19 cellular contexts compared by ENCODE assay signal in the genomic region with DNA sequence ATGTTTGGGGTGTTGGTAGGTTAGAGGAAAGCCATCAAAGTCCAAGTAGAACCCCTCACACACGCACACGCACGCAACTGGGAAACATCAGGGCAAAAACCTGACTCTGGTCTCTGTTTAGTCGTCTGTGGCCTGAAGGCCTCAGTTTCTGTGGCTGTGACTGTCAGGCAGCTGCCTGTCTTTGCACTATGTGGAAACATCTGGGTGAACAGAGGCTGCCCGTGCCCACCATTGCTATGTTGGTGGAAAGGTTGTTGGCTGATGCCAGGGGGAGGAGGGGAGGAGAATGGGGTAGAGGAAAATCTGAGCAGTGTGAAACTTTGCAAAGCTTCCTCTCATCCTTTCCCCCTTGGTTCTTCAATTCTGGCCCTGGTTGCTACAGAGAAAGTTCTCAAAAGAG. TPM values are rescaled to one million over a fixed set of nuclear protein-coding genes. Genes with fewer than 3 reads are reported as not detected.
"Had no signal": no experiment of that assay in that cellular context is flagged by ENCODE, and none has a peak within 500 bp of the region (broad histone marks: within the 10 kb centered on the region; RNA-seq: fewer than 3 reads in every experiment).

No MANE protein-coding gene starts in this region.

- H3K36me3 ChIP-seq: lower lobe of right lung had no signal

- H3K9me3 ChIP-seq: body of pancreas, lower lobe of right lung had no signal

- H3K27ac Mint-ChIP-seq: activated B cell treated with CpG ODN at 0.5 μM for 24 hours; activated CD4-positive, alpha-beta T cell treated with anti-CD3 and anti-CD28 coated beads, Interleukin-2, amount 10 ng/mL, durations not matched to agents 24 days and 14 days; activated naive CD4-positive, alpha-beta T cell treated with anti-CD3 and anti-CD28 coated beads, Interleukin-2, amount 10 ng/mL, durations not matched to agents 7 days and 5 days; activated T-helper 17 cell treated with anti-CD3 and anti-CD28 coated beads, Interleukin-2, amount 50 U/mL, for 72 hours; naive thymus-derived CD8-positive, alpha-beta T cell; T-helper 1 cell treated with Interleukin-12 subunit alpha and Interleukin-12 subunit beta and Interleukin-4 antibody, amounts not matched to agents 30 μg/mL and 1 μg/mL, for 36 hours; type B pancreatic cell had no signal

- DNase-seq: activated B cell treated with CpG ODN at 0.5 μM for 24 hours; activated CD4-positive, alpha-beta T cell treated with anti-CD3 and anti-CD28 coated beads, Interleukin-2, amount 10 ng/mL, durations not matched to agents 24 days and 14 days; activated naive CD4-positive, alpha-beta T cell treated with anti-CD3 and anti-CD28 coated beads, Interleukin-2, amount 10 ng/mL, durations not matched to agents 7 days and 5 days; activated T-cell treated with anti-CD3 and anti-CD28 coated beads for 4 hours; amniotic stem cell; body of pancreas; effector memory CD4-positive, alpha-beta T cell; hippocampal formation; lower lobe of right lung; naive thymus-derived CD8-positive, alpha-beta T cell had no signal

- H3K4me3 ChIP-seq: body of pancreas, lower lobe of right lung, skin epidermis had no signal

- H3K4me3 Mint-ChIP-seq: activated B cell treated with CpG ODN at 0.5 μM for 24 hours; activated CD4-positive, alpha-beta T cell treated with anti-CD3 and anti-CD28 coated beads, Interleukin-2, amount 10 ng/mL, durations not matched to agents 24 days and 14 days; activated naive CD4-positive, alpha-beta T cell treated with anti-CD3 and anti-CD28 coated beads, Interleukin-2, amount 10 ng/mL, durations not matched to agents 7 days and 5 days; activated T-helper 17 cell treated with anti-CD3 and anti-CD28 coated beads, Interleukin-2, amount 50 U/mL, for 72 hours; central memory CD8-positive, alpha-beta T cell; T-helper 1 cell treated with Interleukin-12 subunit alpha and Interleukin-12 subunit beta and Interleukin-4 antibody, amounts not matched to agents 30 μg/mL and 1 μg/mL, for 36 hours; type B pancreatic cell had no signal

- ATAC-seq: activated T-helper 17 cell treated with anti-CD3 and anti-CD28 coated beads, Interleukin-2, amount 50 U/mL, for 72 hours; body of pancreas; lower lobe of right lung; naive thymus-derived CD8-positive, alpha-beta T cell had no signal

- H3K9me3 Mint-ChIP-seq: activated CD4-positive, alpha-beta T cell treated with anti-CD3 and anti-CD28 coated beads, Interleukin-2, amount 10 ng/mL, durations not matched to agents 24 days and 14 days; activated naive CD4-positive, alpha-beta T cell treated with anti-CD3 and anti-CD28 coated beads, Interleukin-2, amount 10 ng/mL, durations not matched to agents 7 days and 5 days; activated T-helper 17 cell treated with anti-CD3 and anti-CD28 coated beads, Interleukin-2, amount 50 U/mL, for 72 hours; central memory CD8-positive, alpha-beta T cell; T-helper 1 cell treated with Interleukin-12 subunit alpha and Interleukin-12 subunit beta and Interleukin-4 antibody, amounts not matched to agents 30 μg/mL and 1 μg/mL, for 36 hours; type B pancreatic cell had no signal

- H3K27ac ChIP-seq: body of pancreas, epithelial cell of prostate, lower lobe of right lung had no signal

- H3K36me3 Mint-ChIP-seq: type B pancreatic cell had no signal

RNA-seq across cellular contexts. Expression of a gene that starts 7.4 kb away (rescaled TPM):
- total RNA-seq: activated B cell treated with CpG ODN at 0.5 μM for 24 hours; activated CD4-positive, alpha-beta T cell treated with anti-CD3 and anti-CD28 coated beads, Interleukin-2, amount 10 ng/mL, durations not matched to agents 24 days and 14 days; activated CD8-positive, alpha-beta memory T cell treated with anti-CD3 and anti-CD28 coated beads for 36 hours; activated T-helper 17 cell treated with anti-CD3 and anti-CD28 coated beads, Interleukin-2, amount 50 U/mL, for 72 hours; body of pancreas; lower lobe of right lung; naive thymus-derived CD8-positive, alpha-beta T cell; omental fat pad; pulmonary artery endothelial cell had no signal
- polyA plus RNA-seq: naive thymus-derived CD8-positive, alpha-beta T cell had no signal

RNA-seq across cellular contexts. Expression of a gene that starts 7.6 kb away (rescaled TPM):
- total RNA-seq: activated B cell treated with CpG ODN at 0.5 μM for 24 hours; activated CD4-positive, alpha-beta T cell treated with anti-CD3 and anti-CD28 coated beads, Interleukin-2, amount 10 ng/mL, durations not matched to agents 24 days and 14 days; activated CD8-positive, alpha-beta memory T cell treated with anti-CD3 and anti-CD28 coated beads for 36 hours; activated T-helper 17 cell treated with anti-CD3 and anti-CD28 coated beads, Interleukin-2, amount 50 U/mL, for 72 hours; body of pancreas; lower lobe of right lung; naive thymus-derived CD8-positive, alpha-beta T cell; pulmonary artery endothelial cell had no signal
- polyA plus RNA-seq: naive thymus-derived CD8-positive, alpha-beta T cell had no signal

RNA-seq across cellular contexts. Expression of a gene that starts 16.4 kb away (rescaled TPM):
- total RNA-seq: activated B cell treated with CpG ODN at 0.5 μM for 24 hours; activated CD4-positive, alpha-beta T cell treated with anti-CD3 and anti-CD28 coated beads, Interleukin-2, amount 10 ng/mL, durations not matched to agents 24 days and 14 days; activated CD8-positive, alpha-beta memory T cell treated with anti-CD3 and anti-CD28 coated beads for 36 hours; activated T-helper 17 cell treated with anti-CD3 and anti-CD28 coated beads, Interleukin-2, amount 50 U/mL, for 72 hours; body of pancreas; lower lobe of right lung; naive thymus-derived CD8-positive, alpha-beta T cell; pulmonary artery endothelial cell had no signal
- polyA plus RNA-seq: naive thymus-derived CD8-positive, alpha-beta T cell had no signal

RNA-seq across cellular contexts. Expression of a gene that starts 17.6 kb away (rescaled TPM):
- total RNA-seq: activated B cell treated with CpG ODN at 0.5 μM for 24 hours; activated CD4-positive, alpha-beta T cell treated with anti-CD3 and anti-CD28 coated beads, Interleukin-2, amount 10 ng/mL, durations not matched to agents 24 days and 14 days; activated CD8-positive, alpha-beta memory T cell treated with anti-CD3 and anti-CD28 coated beads for 36 hours; activated T-helper 17 cell treated with anti-CD3 and anti-CD28 coated beads, Interleukin-2, amount 50 U/mL, for 72 hours; body of pancreas; lower lobe of right lung; naive thymus-derived CD8-positive, alpha-beta T cell; pulmonary artery endothelial cell had no signal
- polyA plus RNA-seq: naive thymus-derived CD8-positive, alpha-beta T cell had no signal

RNA-seq across cellular contexts. Expression of a gene that starts 19.5 kb away (rescaled TPM):
- total RNA-seq: activated B cell treated with CpG ODN at 0.5 μM for 24 hours; activated CD4-positive, alpha-beta T cell treated with anti-CD3 and anti-CD28 coated beads, Interleukin-2, amount 10 ng/mL, durations not matched to agents 24 days and 14 days; activated CD8-positive, alpha-beta memory T cell treated with anti-CD3 and anti-CD28 coated beads for 36 hours; activated T-helper 17 cell treated with anti-CD3 and anti-CD28 coated beads, Interleukin-2, amount 50 U/mL, for 72 hours; body of pancreas; lower lobe of right lung; naive thymus-derived CD8-positive, alpha-beta T cell; omental fat pad; pulmonary artery endothelial cell had no signal
- polyA plus RNA-seq: naive thymus-derived CD8-positive, alpha-beta T cell had no signal
